Comparison of ENCODE assay signal across 1 cellular context in genomic region chr19:1122021-1122971, GRCh38.
TF ChIP-seq lines count a peak whose summit lies in the region.

No MANE protein-coding gene starts in this region.

TF ChIP-seq in IMR-90, 13 proteins besides CTCF, POLR2A, EP300 and RAD21:
- TF ChIP-seq CEBPB (IDR thresholded peaks at IDR 0.05; ENCODE audit: low read depth, low read length) (no peak), ELK1 (IDR thresholded peaks at IDR 0.05; ENCODE audit: borderline replicate concordance, low read depth, low read length) (no peak), MXI1 (IDR thresholded peaks at IDR 0.05; ENCODE audit: borderline replicate concordance, low read depth, low read length) (no peak), MAZ (IDR thresholded peaks at IDR 0.05; ENCODE audit: borderline replicate concordance, low read depth, low read length) (no peak), FOS (IDR thresholded peaks at IDR 0.05; ENCODE audit: low read depth, low read length) (no peak), NFE2L2 (IDR thresholded peaks at IDR 0.05; ENCODE audit: low read depth, low read length) (no peak), SMC3 (IDR thresholded peaks at IDR 0.05; ENCODE audit: low read depth, low read length) (no peak), MAFK (IDR thresholded peaks at IDR 0.05; ENCODE audit: low read depth, low read length) (no peak), CHD1 (IDR thresholded peaks at IDR 0.05; ENCODE audit: low read depth, low read length) (no peak), RFX5 (IDR thresholded peaks at IDR 0.05; ENCODE audit: low read depth, low read length) (no peak)
